ENCODE assay signal across 8 cellular contexts in genomic region chr14:49861581-49861922, GRCh38. TPM values are rescaled to one million over a fixed set of nuclear protein-coding genes. Genes with fewer than 3 reads are reported as not detected.
A peak's percentile ranks its signal among the peaks of the same experiment; 100 is the strongest.
DNase-seq lines count a peak whose midpoint lies in the region; TF ChIP-seq lines count a peak whose summit lies in the region.

No MANE protein-coding gene starts in this region.

- peaks cover 9% of the 10 kb centered on the region; the same call in 1 of the 2 replicates for H3K4me1 ChIP-seq in HUES64 (ENCODE audit: insufficient read depth, low read length)
- H3K4me1 ChIP-seq in SK-N-SH (ENCODE audit: control insufficient read depth in 1 of 2, insufficient read depth in 2 of 2, low read depth in 1 of 2, low read length in 1 of 2): peaks cover 3 to 5% of the 10 kb centered on the region in 2 experiments; a peak in 2 of 4 replicates
- H3K4me1 ChIP-seq in adrenal gland (replicated peaks in 1 of 2): peaks cover 9% of the 10 kb centered on the region in 2 donors
- H3K4me1 ChIP-seq in right atrium auricular region: peaks cover 0 to 27% of the 10 kb centered on the region in 2 donors

- H3K27ac ChIP-seq in HUES64 (ENCODE audit: low read depth, low read length) (peak overlapping the region; percentile 96), SK-N-SH (ENCODE audit: low read depth in 2 of 2, low read length in 1 of 2) (peak overlapping the region; percentile 84 to 93), adrenal gland (peak overlapping the region; percentile 88 to 99 (median 98)), right atrium auricular region (peak overlapping the region; percentile 96 to 100)

- WGBS in HUES64: 3% methylated on average over 13 of the region's 13 CpGs
- 5% methylated on average over 13 of the region's 13 CpGs for WGBS in SK-N-SH (ENCODE audit: low lambda C conversion rate)
- 0 to 3% (median 1%) methylated on average over 13 of the region's 13 CpGs for WGBS in adrenal gland, 4 donors

- TF ChIP-seq POLR2A in adrenal gland (IDR thresholded peaks at IDR 0.05): peak in 1 of 2 donors; percentile 67

- peak overlapping the region; percentile 95 for H2AFZ ChIP-seq in SK-N-SH (ENCODE audit: low read depth)

- H3K9ac ChIP-seq in HUES64 (ENCODE audit: low read depth, low read length): peak overlapping the region; percentile 95
- peak overlapping the region; percentile 85 for H3K9ac ChIP-seq in SK-N-SH

- H3K36me3 ChIP-seq in HUES64 (ENCODE audit: insufficient read depth, low read length) (no peaks in the 10 kb centered on the region), SK-N-SH (replicated peaks in 1 of 2; ENCODE audit: control insufficient read depth in 1 of 2, insufficient read depth in 2 of 2, low read length in 1 of 2) (no peaks in the 10 kb centered on the region), adrenal gland (replicated peaks in 1 of 2) (no peaks in the 10 kb centered on the region), right atrium auricular region (no peaks in the 10 kb centered on the region)

- peak overlapping the region; percentile 85 for H3K4me2 ChIP-seq in SK-N-SH

- H3K9me3 ChIP-seq in HUES64 (ENCODE audit: insufficient read depth, low read depth, low read length) (no peaks in the 10 kb centered on the region), SK-N-SH (no peaks in the 10 kb centered on the region), adrenal gland (replicated peaks in 1 of 3) (no peaks in the 10 kb centered on the region), right atrium auricular region (no peaks in the 10 kb centered on the region)

- POLR2A ChIA-PET in SK-N-SH (lab: Yijun Ruan, JAX): interaction anchor here (0.7 to 2.1 kb wide), 8 partner anchors 8 to 370 kb away, joined by 3 to 18 read pairs (median 4); partner anchors contain the start of genes KLHDC2, NEMF, SOS2 and VCPKMT

- no peak for TF ChIP-seq RAD21 in SK-N-SH (IDR thresholded peaks at IDR 0.05; ENCODE audit: low read length)

- peak overlapping the region; percentile 89 for H3K4me3 ChIP-seq in HUES64 (ENCODE audit: low read length)
- H3K4me3 ChIP-seq in SK-N-SH (ENCODE audit: low read depth in 2 of 2, low read length in 1 of 2): peak overlapping the region; percentile 61 to 98
- H3K4me3 ChIP-seq in adrenal gland: peak overlapping the region; percentile 37 to 74 (median 53)
- peak overlapping the region; percentile 64 to 67 for H3K4me3 ChIP-seq in right atrium auricular region

- H3F3A ChIP-seq in SK-N-SH (replicated peaks; ENCODE audit: insufficient read depth): peaks cover 44% of the 10 kb centered on the region

- TF ChIP-seq EP300 in SK-N-SH (IDR thresholded peaks at IDR 0.05; ENCODE audit: borderline replicate concordance in 1 of 2, low read depth in 1 of 2, low read length in 1 of 2): no peak

- no peaks in the 10 kb centered on the region for H4K20me1 ChIP-seq in SK-N-SH (ENCODE audit: insufficient read depth)

- CTCF ChIA-PET in SK-N-SH (lab: Yijun Ruan, JAX): interaction anchor here (0.6 to 12.1 kb wide), 66 partner anchors 11 to 724 kb away, joined by 3 to 204 read pairs (median 4); partner anchors contain the start of genes DNAAF2, KLHDC1, KLHDC2 and LRR1

- DNase-seq in DMS79 (lab: John Stamatoyannopoulos, UW) (peak; percentile 71), DMS79 treated with DMSO at 0.1 percent for 48 hours (lab: John Stamatoyannopoulos, UW) (no peak), SK-N-SH (peak; percentile 36), adrenal gland (peak; percentile 68 to 87 (median 74)), right atrium auricular region (ENCODE audit: low spot score) (peak; percentile 83), pulmonary artery endothelial cell (ENCODE audit: low read depth, low spot score) (peak; percentile 39), GM19238 (ENCODE audit: insufficient read length, low spot score) (no peak)

- H3K27me3 ChIP-seq in HUES64 (ENCODE audit: insufficient read depth, low read length): no peaks in the 10 kb centered on the region
- H3K27me3 ChIP-seq in SK-N-SH (ENCODE audit: insufficient read depth): no peaks in the 10 kb centered on the region
- no peaks in the 10 kb centered on the region for H3K27me3 ChIP-seq in adrenal gland
- no peaks in the 10 kb centered on the region for H3K27me3 ChIP-seq in right atrium auricular region

- peaks cover 14% of the 10 kb centered on the region for H3K79me2 ChIP-seq in SK-N-SH (ENCODE audit: insufficient read depth)

- TF ChIP-seq CTCF in SK-N-SH (IDR thresholded peaks at IDR 0.05): no peak
- no peak for TF ChIP-seq CTCF in adrenal gland (IDR thresholded peaks at IDR 0.05)
- no peak for TF ChIP-seq CTCF in right atrium auricular region (IDR thresholded peaks at IDR 0.05)

- intact Hi-C loops in adrenal gland (cut with DNase I): no loop called here

- no peaks in the 10 kb centered on the region for H3K9me2 ChIP-seq in SK-N-SH

TF ChIP-seq in SK-N-SH, 30 proteins besides CTCF, POLR2A, EP300 and RAD21:
- TF ChIP-seq MXI1 (IDR thresholded peaks at IDR 0.05; ENCODE audit: low read depth, low read length): peak; percentile 78
- TF ChIP-seq RFX5 (IDR thresholded peaks at IDR 0.05; ENCODE audit: low read length): no peak
- no peak for TF ChIP-seq FOSL2 (IDR thresholded peaks at IDR 0.05; ENCODE audit: borderline replicate concordance, low read depth)
- no peak for TF ChIP-seq GATA2 (CRISPR knock-in tag; IDR thresholded peaks at IDR 0.05)
- TF ChIP-seq YY1 (IDR thresholded peaks at IDR 0.05; ENCODE audit: low read depth): no peak
- TF ChIP-seq, protein P1, sequence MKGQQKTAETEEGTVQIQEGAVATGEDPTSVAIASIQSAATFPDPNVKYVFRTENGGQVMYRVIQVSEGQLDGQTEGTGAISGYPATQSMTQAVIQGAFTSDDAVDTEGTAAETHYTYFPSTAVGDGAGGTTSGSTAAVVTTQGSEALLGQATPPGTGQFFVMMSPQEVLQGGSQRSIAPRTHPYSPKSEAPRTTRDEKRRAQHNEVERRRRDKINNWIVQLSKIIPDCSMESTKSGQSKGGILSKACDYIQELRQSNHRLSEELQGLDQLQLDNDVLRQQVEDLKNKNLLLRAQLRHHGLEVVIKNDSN (IDR thresholded peaks at IDR 0.05; ENCODE audit: borderline replicate concordance, low read depth): no peak

RNA-seq across cellular contexts. Expression of gene NEMF, which starts 9.0 kb away (rescaled TPM):
- polyA plus RNA-seq in HUES64 (2013, experiment 1 of 2): 32.8 TPM
- polyA plus RNA-seq in HUES64 (2013, experiment 2 of 2): 36.0 TPM
- 14.0 and 15.4 TPM in 2 replicates for polyA plus RNA-seq in SK-N-SH (2012; rRNA removed)
- polyA plus RNA-seq in SK-N-SH (2012; cell fraction: cytosol; rRNA removed): 15.7 and 24.6 TPM in 2 replicates
- 24.4 and 43.8 TPM in 2 replicates for polyA plus RNA-seq in SK-N-SH (2012; cell fraction: nucleus; rRNA removed)
- 10 to 100 TPM; 14.8 to 69.0 (median 54.4) TPM for total RNA-seq in adrenal gland
- 10 to 100 TPM; 28.1 to 88.3 (median 60.7) TPM for polyA plus RNA-seq in adrenal gland
- 10 to 100 TPM; 43.9 to 45.2 TPM for total RNA-seq in right atrium auricular region
- 46.1 and 67.0 TPM in 2 replicates for total RNA-seq in pulmonary artery endothelial cell

RNA-seq across cellular contexts. Expression of gene ARF6, which starts 31.3 kb away (rescaled TPM):
- 39.8 TPM for polyA plus RNA-seq in HUES64 (2013, experiment 1 of 2)
- 41.8 TPM for polyA plus RNA-seq in HUES64 (2013, experiment 2 of 2)
- polyA plus RNA-seq in SK-N-SH (2012; rRNA removed): 32.2 and 45.2 TPM in 2 replicates
- 39.8 and 44.0 TPM in 2 replicates for polyA plus RNA-seq in SK-N-SH (2012; cell fraction: cytosol; rRNA removed)
- 21.8 and 24.4 TPM in 2 replicates for polyA plus RNA-seq in SK-N-SH (2012; cell fraction: nucleus; rRNA removed)
- total RNA-seq in adrenal gland: 10 to 100 TPM; 27.7 to 65.8 (median 50.9) TPM
- 10 to 100 TPM; 13.6 to 49.2 (median 17.9) TPM for polyA plus RNA-seq in adrenal gland
- total RNA-seq in right atrium auricular region: 10 to 100 TPM; 21.4 to 25.1 TPM
- total RNA-seq in pulmonary artery endothelial cell: 86.0 and 110 TPM in 2 replicates

Comparison
In these comparisons a context has a peak if more than half of its experiments do, and no peak if none do; other contexts are left out.
1. DNase-seq: peak in DMS79 (single experiment), SK-N-SH (single experiment), adrenal gland (7 of 7), right atrium auricular region (single experiment) and pulmonary artery endothelial cell (single experiment); none in DMS79 treated with DMSO at 0.1 percent for 48 hours (single experiment) and GM19238 (single experiment).
2. Peak in every context shown above with its lines, with median percentiles within 50 percentile points of each other: H3K27ac ChIP-seq and H3K4me3 ChIP-seq.